Comparison of ENCODE assay signal across 8 cellular contexts in genomic region chr5:176648467-176649194, GRCh38. TPM values are rescaled to one million over a fixed set of nuclear protein-coding genes. Genes with fewer than 3 reads are reported as not detected.
DNase-seq lines count a peak whose midpoint lies in the region; ATAC-seq and TF ChIP-seq lines count a peak whose summit lies in the region.

No MANE protein-coding gene starts in this region.

- no peaks in the 10 kb centered on the region for H3K9me3 Mint-ChIP-seq in natural killer cell

- H3K27me3 Mint-ChIP-seq in natural killer cell (ENCODE audit: low read depth in 2 of 2): no peaks in the 10 kb centered on the region

- H3K4me3 Mint-ChIP-seq in natural killer cell: peak overlapping the region; percentile 83

- H3K27ac Mint-ChIP-seq in natural killer cell: peak overlapping the region; percentile 66 to 72

- peaks cover 40 to 71% of the 10 kb centered on the region in 2 donors for H3K4me1 Mint-ChIP-seq in natural killer cell

- DNase-seq in AG09309 (ENCODE audit: low read depth): no peak
- peak; percentile 25 for DNase-seq in OCI-M2 (lab: John Stamatoyannopoulos, UW; ENCODE audit: unreplicated experiment)
- peak; percentile 12 for DNase-seq in central memory CD4-positive, alpha-beta T cell
- DNase-seq in natural killer cell: peak; percentile 44
- DNase-seq in T-helper 9 cell: no peak

- intact Hi-C loops in natural killer cell (cut with micrococcal nuclease): no loop called here

- TF ChIP-seq CTCF in AG09309 (IDR thresholded peaks at IDR 0.05; ENCODE audit: control insufficient read depth, insufficient read depth, low read depth, low read length, missing control alignments) (no peak), natural killer cell (IDR thresholded peaks at IDR 0.05) (no peak)

- ATAC-seq in natural killer cell: peak in 2 of 3 donors; percentile 18 to 37
- ATAC-seq in GM19463 (IDR thresholded peaks at IDR 0.05; ENCODE audit: unreplicated experiment): no peak
- ATAC-seq in HG03196 (IDR thresholded peaks at IDR 0.05; ENCODE audit: unreplicated experiment): no peak
- ATAC-seq in GM18511 (IDR thresholded peaks at IDR 0.05; ENCODE audit: unreplicated experiment): no peak

- H3K4me3 ChIP-seq in AG09309 (ENCODE audit: control insufficient read depth, low read depth, low read length): peak overlapping the region; percentile 93

- no peaks in the 10 kb centered on the region for H3K36me3 Mint-ChIP-seq in natural killer cell

RNA-seq across cellular contexts. Expression of gene TSPAN17, which starts 1.3 kb away (rescaled TPM):
- 10 to 100 TPM; 24.1 to 29.4 (median 24.6) TPM for total RNA-seq in natural killer cell

RNA-seq across cellular contexts. Expression of gene EIF4E1B, which starts 18.2 kb away (rescaled TPM):
- not detected for total RNA-seq in natural killer cell

RNA-seq across cellular contexts. Expression of gene SNCB, which starts 18.3 kb away (rescaled TPM):
- not detected for total RNA-seq in natural killer cell

RNA-seq across cellular contexts. Expression of gene GPRIN1, which starts 38.7 kb away (rescaled TPM):
- 1 to 10 TPM in 2 of 3 donors, under 1 TPM in 1; 0.92 to 1.5 (median 1.3) TPM for total RNA-seq in natural killer cell

Comparison
In these comparisons a context has a peak if more than half of its experiments do, and no peak if none do; other contexts are left out.
1. DNase-seq: peak in OCI-M2 (single experiment), central memory CD4-positive, alpha-beta T cell (single experiment) and natural killer cell (single experiment); none in AG09309 (single experiment) and T-helper 9 cell (single experiment).
2. ATAC-seq: peak in natural killer cell (2 of 3); none in GM19463 (single experiment), HG03196 (single experiment) and GM18511 (single experiment).